Comparison of ENCODE assay signal across 18 cellular contexts in the genomic region with DNA sequence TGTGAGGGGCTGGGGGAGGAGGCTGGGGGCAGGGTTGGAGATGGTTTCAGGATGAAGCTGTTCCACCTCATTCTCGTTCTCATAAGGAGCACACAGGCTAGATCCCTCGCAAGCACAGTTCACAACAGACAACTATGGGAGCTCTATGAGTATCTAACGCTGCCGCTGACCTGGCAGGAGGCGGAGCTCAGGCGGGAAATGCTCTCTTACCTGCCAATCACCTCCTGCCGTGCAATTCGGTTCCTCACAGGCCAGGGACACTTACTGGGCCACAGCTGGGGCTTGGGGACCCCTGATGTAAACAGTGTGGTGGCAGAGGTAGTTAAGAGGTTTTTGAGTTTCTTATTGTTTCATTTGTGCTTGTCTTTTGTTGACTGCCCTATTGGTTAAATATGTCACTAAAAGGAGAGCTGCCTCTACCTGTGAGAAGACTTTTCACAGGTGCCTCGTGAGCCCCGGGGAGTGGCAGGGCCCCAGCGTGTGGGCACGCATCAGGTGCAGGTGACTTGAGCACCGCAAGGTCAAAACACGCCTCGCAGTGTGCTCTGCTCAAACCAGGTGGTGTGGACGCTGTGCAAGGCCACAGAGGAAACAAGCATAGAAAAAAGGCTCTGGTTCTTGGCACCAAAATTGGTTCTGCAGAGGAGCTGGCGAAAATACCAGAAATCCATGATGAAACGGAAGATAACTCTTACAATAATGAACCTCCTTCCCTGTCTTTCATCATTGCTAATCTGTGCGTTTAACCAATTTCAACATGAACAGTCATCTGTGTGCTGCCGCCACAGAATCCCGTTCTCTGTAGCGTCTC. TPM values are rescaled to one million over a fixed set of nuclear protein-coding genes. Genes with fewer than 3 reads are reported as not detected.
DNase-seq lines count a peak whose midpoint lies in the region; ATAC-seq, FAIRE-seq and TF ChIP-seq lines count a peak whose summit lies in the region.
"Had no signal": no experiment of that assay in that cellular context is flagged by ENCODE, and none has a peak within 500 bp of the region (broad histone marks: within the 10 kb centered on the region; RNA-seq: fewer than 3 reads in every experiment).

No MANE protein-coding gene starts in this region.

- peak; percentile 20 for ATAC-seq in sciatic nerve
- ATAC-seq in GM21619 (IDR thresholded peaks at IDR 0.05; ENCODE audit: unreplicated experiment), result no peak
- no peak for ATAC-seq in GM21576 (IDR thresholded peaks at IDR 0.05; ENCODE audit: unreplicated experiment)
- ATAC-seq: right cardiac atrium, T-helper 17 cell had no signal

- peak; percentile 32 for DNase-seq in AG09319 (ENCODE audit: extremely low read depth, low read depth)
- peak; percentile 74 for DNase-seq in NCI-H146 (lab: John Stamatoyannopoulos, UW)
- peak; percentile 29 for DNase-seq in fibroblast of the aortic adventitia (ENCODE audit: low read depth)
- DNase-seq in sciatic nerve (ENCODE audit: low spot score), result peak; percentile 51
- no peak for DNase-seq in urothelium cell line (ENCODE audit: low spot score)
- DNase-seq in NCI-H446 treated with DMSO at 0.1 percent for 48 hours (lab: John Stamatoyannopoulos, UW), result no peak
- DNase-seq: activated effector memory CD4-positive, alpha-beta T cell treated with Interleukin-2 at 50 U/mL for 16 hours; cortex of kidney; naive B cell; NCI-H1436 treated with DMSO at 0.1 percent for 48 hours; Peyer's patch; right cardiac atrium; T-helper 17 cell; WERI-Rb-1 had no signal

- TF ChIP-seq CTCF in AG09319 (IDR thresholded peaks at IDR 0.05; ENCODE audit: low read depth, low read length) (no peak), fibroblast of the aortic adventitia (IDR thresholded peaks at IDR 0.05; ENCODE audit: insufficient read depth, low read length) (no peak)

- no peak for FAIRE-seq in urothelium cell line (lab: Jason Lieb, UNC)
- FAIRE-seq: bronchial epithelial cell, islet of Langerhans had no signal

- H3K4me3 ChIP-seq in fibroblast of the aortic adventitia (ENCODE audit: low read depth, low read length), result no peak overlapping the region
- H3K4me3 ChIP-seq: Peyer's patch had no signal

- intact Hi-C loops in sciatic nerve (cut with DNase I), result no loop called here

RNA-seq across cellular contexts. Expression of a gene that starts 10.2 kb away (rescaled TPM):
- total RNA-seq in fibroblast of the aortic adventitia (ENCODE audit: low replicate concordance), result 5.2 and 6.1 TPM in 2 replicates
- total RNA-seq in sciatic nerve, result 25.5 TPM
- total RNA-seq: T-helper 17 cell had no signal

Comparison
In these comparisons a context has a peak if more than half of its experiments do, and no peak if none do; other contexts are left out.
1. DNase-seq: peak in AG09319 (single experiment), NCI-H146 (single experiment), fibroblast of the aortic adventitia (single experiment) and sciatic nerve (single experiment); none in urothelium cell line (single experiment) and NCI-H446 treated with DMSO at 0.1 percent for 48 hours (single experiment).